In genomic region chr10:62025134-62025794, GRCh38 we compare ENCODE assay signal across 19 cellular contexts.
DNase-seq lines count a peak whose midpoint lies in the region; ATAC-seq and TF ChIP-seq lines count a peak whose summit lies in the region.
"Had no signal": no experiment of that assay in that cellular context is flagged by ENCODE, and none has a peak within 500 bp of the region (broad histone marks: within the 10 kb centered on the region; RNA-seq: fewer than 3 reads in every experiment).

No MANE protein-coding gene starts in this region.

- no peak overlapping the region for H3K9ac ChIP-seq in GM23248

- no peaks in the 10 kb centered on the region for H3K9me2 ChIP-seq in GM23248 (ENCODE audit: insufficient read depth)

- peak overlapping the region; percentile 97 for H3K27ac Mint-ChIP-seq in memory B cell
- H3K27ac Mint-ChIP-seq: activated CD4-positive, alpha-beta T cell treated with anti-CD3 and anti-CD28 coated beads, Interleukin-2, amount 10 ng/mL, durations not matched to agents 7 days and 5 days; dendritic cell treated with granulocyte-macrophage colony-stimulating factor and Interleukin-4, amounts not matched to agents 40 ng/mL and 50 ng/mL, for 4 days had no signal

- DNase-seq in A172 (ENCODE audit: low spot score) = peak; percentile 85
- no peak for DNase-seq in GM23248
- peak; percentile 49 for DNase-seq in amniotic epithelial cell (ENCODE audit: low read depth)
- DNase-seq in memory B cell (ENCODE audit: low spot score in 2 of 2) = no peak
- no peak for DNase-seq in GM13977 (ENCODE audit: low spot score)
- no peak for DNase-seq in CD1c-positive myeloid dendritic cell (ENCODE audit: extremely low spot score)
- DNase-seq: activated CD4-positive, alpha-beta T cell treated with anti-CD3 and anti-CD28 coated beads, Interleukin-2, amount 10 ng/mL, durations not matched to agents 7 days and 5 days; Calu3; GDM1; NCI-H1694 treated with DMSO at 0.1 percent for 48 hours; posterior cingulate gyrus; RPMI8226; stimulated activated CD4-positive, alpha-beta T cell treated with anti-CD3 and anti-CD28 coated beads, Interleukin-4, amount 100 ng/mL, for 4 hours; substantia nigra; SW 1271 had no signal

- no peak for TF ChIP-seq CTCF in GM13977 (IDR thresholded peaks at IDR 0.05; ENCODE audit: extremely low read depth, insufficient read depth, missing control alignments)

- H3K9me3 Mint-ChIP-seq in memory B cell = peaks cover 5% of the 10 kb centered on the region
- H3K9me3 Mint-ChIP-seq: dendritic cell treated with granulocyte-macrophage colony-stimulating factor and Interleukin-4, amounts not matched to agents 40 ng/mL and 50 ng/mL, for 4 days had no signal

- WGBS in GM23248 (ENCODE audit: low coverage in 1 of 2, low lambda C conversion rate in 2 of 2, missing lambda C conversion rate in 2 of 2), 2 experiments = 75 to 79% methylated on average over 4 of the region's 4 CpGs

- in situ Hi-C loops in GM23248 (cut with MboI) (loop anchor here (25.0 kb wide), 1 partner anchor 787 kb away; the partner anchor contains the start of genes ADO and EGR2), GM13977 (cut with MboI; ENCODE audit: low pct_unique_long_range_greater_than_20kb, low sequenced_read_pairs, unreplicated experiment) (no loop called here)

- H3K4me3 Mint-ChIP-seq in memory B cell = no peak overlapping the region
- H3K4me3 Mint-ChIP-seq: activated CD4-positive, alpha-beta T cell treated with anti-CD3 and anti-CD28 coated beads, Interleukin-2, amount 10 ng/mL, durations not matched to agents 7 days and 5 days; dendritic cell treated with granulocyte-macrophage colony-stimulating factor and Interleukin-4, amounts not matched to agents 40 ng/mL and 50 ng/mL, for 4 days had no signal

- no peak for ATAC-seq in memory B cell (ENCODE audit: low read depth)
- ATAC-seq in GM21526 (IDR thresholded peaks at IDR 0.05; ENCODE audit: low FRiP score, unreplicated experiment) = no peak
- ATAC-seq in HG02970 (IDR thresholded peaks at IDR 0.05; ENCODE audit: low FRiP score, unreplicated experiment) = no peak
- ATAC-seq: activated naive CD4-positive, alpha-beta T cell treated with anti-CD3 and anti-CD28 coated beads, Interleukin-2, amount 50 U/mL, for 72 hours had no signal

- H3K4me1 Mint-ChIP-seq in memory B cell = peaks cover 56% of the 10 kb centered on the region

- peaks cover 28% of the 10 kb centered on the region for H3K36me3 Mint-ChIP-seq in memory B cell

- peaks cover 8% of the 10 kb centered on the region; the same call in 1 of the 2 replicates for H3K79me2 ChIP-seq in GM23248 (ENCODE audit: insufficient read depth)

- H3K4me3 ChIP-seq in GM23248 = no peak overlapping the region

- no peaks in the 10 kb centered on the region for H3K9me3 ChIP-seq in GM23248 (ENCODE audit: low read depth)

- H3K36me3 ChIP-seq in GM23248 (ENCODE audit: low read depth) = no peaks in the 10 kb centered on the region

- no peaks in the 10 kb centered on the region for H3K27me3 ChIP-seq in GM23248 (replicated peaks; ENCODE audit: insufficient read depth)

- peak overlapping the region; percentile 68; the same call in 1 of the 2 replicates for H3K27ac ChIP-seq in GM23248

- peaks cover 53% of the 10 kb centered on the region for H3F3A ChIP-seq in GM23248 (ENCODE audit: insufficient read depth)

- no peak overlapping the region for H2AFZ ChIP-seq in GM23248

- no peaks in the 10 kb centered on the region for H4K20me1 ChIP-seq in GM23248 (ENCODE audit: insufficient read depth)

- H3K4me2 ChIP-seq in GM23248 (ENCODE audit: unreplicated experiment) = peak overlapping the region; percentile 73

- H3K4me1 ChIP-seq in GM23248 (ENCODE audit: insufficient read depth) = peaks cover 62% of the 10 kb centered on the region

- H3K27me3 Mint-ChIP-seq in memory B cell = no peaks in the 10 kb centered on the region
- H3K27me3 Mint-ChIP-seq: activated CD4-positive, alpha-beta T cell treated with anti-CD3 and anti-CD28 coated beads, Interleukin-2, amount 10 ng/mL, durations not matched to agents 7 days and 5 days; dendritic cell treated with granulocyte-macrophage colony-stimulating factor and Interleukin-4, amounts not matched to agents 40 ng/mL and 50 ng/mL, for 4 days had no signal

Comparison
In these comparisons a context has a peak if more than half of its experiments do, and no peak if none do; other contexts are left out.
1. DNase-seq: peak in A172 (single experiment) and amniotic epithelial cell (single experiment); none in GM23248 (single experiment), memory B cell (0 of 2), GM13977 (single experiment) and CD1c-positive myeloid dendritic cell (single experiment).